In genomic region chr3:112789787-112790186, GRCh38 we compare ENCODE assay signal across 22 cellular contexts. TPM values are rescaled to one million over a fixed set of nuclear protein-coding genes. Genes with fewer than 3 reads are reported as not detected.
"Had no signal": no experiment of that assay in that cellular context is flagged by ENCODE, and none has a peak within 500 bp of the region (broad histone marks: within the 10 kb centered on the region; RNA-seq: fewer than 3 reads in every experiment).

No MANE protein-coding gene starts in this region.

- H3K36me3 Mint-ChIP-seq: natural killer cell, neural progenitor cell, type B pancreatic cell had no signal

- H3K27me3 Mint-ChIP-seq: effector memory CD8-positive, alpha-beta T cell; progenitor cell of endocrine pancreas; type B pancreatic cell had no signal

- H3K4me1 ChIP-seq: pancreas had no signal

- H3K4me3 ChIP-seq: esophagus muscularis mucosa, hepatocyte, neural progenitor cell, pancreas had no signal

- H3K4me3 Mint-ChIP-seq: effector memory CD8-positive, alpha-beta T cell; mesothelial cell of epicardium; natural killer cell; neural progenitor cell; type B pancreatic cell had no signal

- H3K36me3 ChIP-seq: esophagus muscularis mucosa, neural progenitor cell, pancreas had no signal

- H3K27ac ChIP-seq: epithelial cell of prostate, esophagus muscularis mucosa, hepatocyte, neural progenitor cell, pancreas had no signal

- ATAC-seq: effector memory CD8-positive, alpha-beta T cell; left lobe of liver; natural killer cell; pancreas; right cardiac atrium had no signal

- H3K27me3 ChIP-seq: esophagus muscularis mucosa, hepatocyte, neural progenitor cell, pancreas had no signal

- DNase-seq: effector memory CD8-positive, alpha-beta T cell; head of caudate nucleus; islet precursor cell; mammary epithelial cell; natural killer cell; nucleus accumbens; pancreas; right cardiac atrium; small intestine; stimulated activated CD4-positive, alpha-beta T cell treated with anti-CD3 and anti-CD28 coated beads, Interleukin-12 subunit alpha, Interleukin-12 subunit beta, amount 100 ng/mL, for 4 hours; stimulated activated naive CD4-positive, alpha-beta T cell treated with Interleukin-2 at 50 U/mL for 16 hours had no signal

- H3K4me1 Mint-ChIP-seq: natural killer cell had no signal

- H3K9me3 Mint-ChIP-seq: effector memory CD8-positive, alpha-beta T cell; natural killer cell had no signal

- H3K9me3 ChIP-seq: esophagus muscularis mucosa, pancreas had no signal

- H3K27ac Mint-ChIP-seq: effector memory CD8-positive, alpha-beta T cell; mesothelial cell of epicardium; natural killer cell; progenitor cell of endocrine pancreas; type B pancreatic cell had no signal

RNA-seq across cellular contexts. Expression of gene CD200R1L, which starts 56.9 kb away (rescaled TPM):
- total RNA-seq: esophagus muscularis mucosa, hepatocyte, left lobe of liver, lower leg skin, mammary epithelial cell, mesothelial cell of epicardium, mucosa of gallbladder, myocyte, pancreas, progenitor cell of endocrine pancreas, right cardiac atrium had no signal
